In genomic region chr6:163716690-163717089, GRCh38 we compare ENCODE assay signal across 21 cellular contexts.
DNase-seq lines count a peak whose midpoint lies in the region; ATAC-seq and TF ChIP-seq lines count a peak whose summit lies in the region.
"Had no signal": no experiment of that assay in that cellular context is flagged by ENCODE, and none has a peak within 500 bp of the region (broad histone marks: within the 10 kb centered on the region; RNA-seq: fewer than 3 reads in every experiment).

No MANE protein-coding gene starts in this region.

- H3K4me3 Mint-ChIP-seq in IgD-negative memory B cell (peak overlapping the region in 2 of 4 donors; percentile 23 to 78), T-helper 17 cell (no peak overlapping the region), osteocyte (ENCODE audit: unreplicated experiment) (no peak overlapping the region)
- no peak overlapping the region for H3K4me3 Mint-ChIP-seq in stimulated activated memory B cell treated with anti-CD40 and anti-IgM and Interleukin-4, amounts not matched to agents 10 μg/mL and 1 μg/mL and 100 μg/mL, for 72 hours
- H3K4me3 Mint-ChIP-seq: activated naive CD4-positive, alpha-beta T cell treated with anti-CD3 and anti-CD28 coated beads, Interleukin-2, amount 50 U/mL, for 24 hours; T-helper 2 cell treated with Interferon-gamma antibody and Interleukin-4, amounts not matched to agents 5 μg/mL and 100 μg/mL, for 36 hours had no signal

- H3K27me3 Mint-ChIP-seq in IgD-negative memory B cell: no peaks in the 10 kb centered on the region
- H3K27me3 Mint-ChIP-seq in T-helper 17 cell: peaks cover 19% of the 10 kb centered on the region
- no peaks in the 10 kb centered on the region for H3K27me3 Mint-ChIP-seq in stimulated activated memory B cell treated with anti-CD40 and anti-IgM and Interleukin-4, amounts not matched to agents 10 μg/mL and 1 μg/mL and 100 μg/mL, for 72 hours
- H3K27me3 Mint-ChIP-seq in osteocyte (ENCODE audit: unreplicated experiment): no peaks in the 10 kb centered on the region

- H3K9me3 Mint-ChIP-seq in IgD-negative memory B cell (peaks cover 0 to 6% (median 2%) of the 10 kb centered on the region in 3 donors), osteocyte (ENCODE audit: unreplicated experiment) (no peaks in the 10 kb centered on the region)
- H3K9me3 Mint-ChIP-seq in stimulated activated memory B cell treated with anti-CD40 and anti-IgM and Interleukin-4, amounts not matched to agents 10 μg/mL and 1 μg/mL and 100 μg/mL, for 72 hours: peaks cover 3% of the 10 kb centered on the region
- H3K9me3 Mint-ChIP-seq: activated naive CD4-positive, alpha-beta T cell treated with anti-CD3 and anti-CD28 coated beads, Interleukin-2, amount 50 U/mL, for 24 hours; T-helper 2 cell treated with Interferon-gamma antibody and Interleukin-4, amounts not matched to agents 5 μg/mL and 100 μg/mL, for 36 hours had no signal

- H3K36me3 Mint-ChIP-seq in IgD-negative memory B cell: peaks cover 3% of the 10 kb centered on the region
- peaks cover 2% of the 10 kb centered on the region for H3K36me3 Mint-ChIP-seq in T-helper 17 cell (ENCODE audit: low read depth)
- H3K36me3 Mint-ChIP-seq in stimulated activated memory B cell treated with anti-CD40 and anti-IgM and Interleukin-4, amounts not matched to agents 10 μg/mL and 1 μg/mL and 100 μg/mL, for 72 hours: no peaks in the 10 kb centered on the region
- no peaks in the 10 kb centered on the region for H3K36me3 Mint-ChIP-seq in osteocyte (ENCODE audit: unreplicated experiment)
- H3K36me3 Mint-ChIP-seq: activated naive CD4-positive, alpha-beta T cell treated with anti-CD3 and anti-CD28 coated beads, Interleukin-2, amount 50 U/mL, for 24 hours had no signal

- peaks cover 25 to 33% (median 31%) of the 10 kb centered on the region in 3 donors for H3K4me1 Mint-ChIP-seq in IgD-negative memory B cell
- H3K4me1 Mint-ChIP-seq in T-helper 17 cell: peaks cover 2% of the 10 kb centered on the region
- H3K4me1 Mint-ChIP-seq in stimulated activated memory B cell treated with anti-CD40 and anti-IgM and Interleukin-4, amounts not matched to agents 10 μg/mL and 1 μg/mL and 100 μg/mL, for 72 hours: peaks cover 62% of the 10 kb centered on the region
- H3K4me1 Mint-ChIP-seq in osteocyte (ENCODE audit: unreplicated experiment): no peaks in the 10 kb centered on the region
- H3K4me1 Mint-ChIP-seq: activated naive CD4-positive, alpha-beta T cell treated with anti-CD3 and anti-CD28 coated beads, Interleukin-2, amount 50 U/mL, for 24 hours had no signal

- no peaks in the 10 kb centered on the region for H3K9me3 ChIP-seq in T-helper 17 cell (ENCODE audit: control insufficient read depth, low read length, poor library complexity, severe bottlenecking)
- H3K9me3 ChIP-seq: HAP-1, SJCRH30, tibial nerve had no signal

- no peak for TF ChIP-seq CTCF in osteocyte (IDR thresholded peaks at IDR 0.05)

- DNase-seq in T-helper 17 cell: no peak
- DNase-seq in cerebellum (ENCODE audit: low spot score): no peak
- no peak for DNase-seq in left cardiac atrium
- no peak for DNase-seq in osteocyte (ENCODE audit: extremely low spot score, unreplicated experiment)
- DNase-seq: activated CD4-positive, CD25-positive, alpha-beta regulatory T cell treated with anti-CD3 and anti-CD28 coated beads, Interleukin-2, amount 50 U/mL, for 72 hours; DMS79 treated with DMSO at 0.1 percent for 48 hours; effector CD8-positive, alpha-beta T cell; NCI-H1105; NCI-H2107; NCI-H524 treated with DMSO at 0.1 percent for 48 hours; PC-3; retina; SJCRH30 had no signal

- H3K27ac Mint-ChIP-seq in IgD-negative memory B cell (peak overlapping the region in 2 of 3 donors; percentile 34 to 96), T-helper 17 cell (no peak overlapping the region), osteocyte (ENCODE audit: unreplicated experiment) (no peak overlapping the region)
- H3K27ac Mint-ChIP-seq in stimulated activated memory B cell treated with anti-CD40 and anti-IgM and Interleukin-4, amounts not matched to agents 10 μg/mL and 1 μg/mL and 100 μg/mL, for 72 hours: peak overlapping the region; percentile 0
- H3K27ac Mint-ChIP-seq: activated naive CD4-positive, alpha-beta T cell treated with anti-CD3 and anti-CD28 coated beads, Interleukin-2, amount 50 U/mL, for 24 hours; T-helper 2 cell treated with Interferon-gamma antibody and Interleukin-4, amounts not matched to agents 5 μg/mL and 100 μg/mL, for 36 hours had no signal

- ATAC-seq in GM18907 (IDR thresholded peaks at IDR 0.05; ENCODE audit: unreplicated experiment): peak; percentile 32
- peak; percentile 37 for ATAC-seq in T-helper 17 cell
- ATAC-seq in stimulated activated memory B cell treated with anti-CD40 and anti-IgM and Interleukin-4, amounts not matched to agents 10 μg/mL and 1 μg/mL and 100 μg/mL, for 72 hours: peak; percentile 78
- ATAC-seq in left cardiac atrium: no peak
- ATAC-seq in HG02970 (IDR thresholded peaks at IDR 0.05; ENCODE audit: low FRiP score, unreplicated experiment): no peak
- ATAC-seq: PC-3 had no signal

- intact Hi-C loops in left cardiac atrium (cut with DNase I): no loop called here

Comparison
In these comparisons a context has a peak if more than half of its experiments do, and no peak if none do; other contexts are left out.
1. ATAC-seq: peak in GM18907 (single experiment), T-helper 17 cell (single experiment) and stimulated activated memory B cell treated with anti-CD40 and anti-IgM and Interleukin-4, amounts not matched to agents 10 μg/mL and 1 μg/mL and 100 μg/mL, for 72 hours (single experiment); none in left cardiac atrium (0 of 2) and HG02970 (single experiment).
2. H3K27ac Mint-ChIP-seq: peak in IgD-negative memory B cell (2 of 3) and stimulated activated memory B cell treated with anti-CD40 and anti-IgM and Interleukin-4, amounts not matched to agents 10 μg/mL and 1 μg/mL and 100 μg/mL, for 72 hours (single experiment); none in T-helper 17 cell (single experiment) and osteocyte (single experiment).